18 cellular contexts compared by ENCODE assay signal in genomic region chr13:34369925-34370324, GRCh38.
DNase-seq lines count a peak whose midpoint lies in the region; ATAC-seq, FAIRE-seq and TF ChIP-seq lines count a peak whose summit lies in the region.
"Had no signal": no experiment of that assay in that cellular context is flagged by ENCODE, and none has a peak within 500 bp of the region (broad histone marks: within the 10 kb centered on the region; RNA-seq: fewer than 3 reads in every experiment).

No MANE protein-coding gene starts in this region.

- no peaks in the 10 kb centered on the region for H3K27me3 ChIP-seq in esophagus muscularis mucosa

- TF ChIP-seq POLR2A in A549 (IDR thresholded peaks at IDR 0.05; ENCODE audit: low read length) = no peak
- TF ChIP-seq POLR2A in esophagus muscularis mucosa (IDR thresholded peaks at IDR 0.05; ENCODE audit: low read depth) = no peak

- no peak overlapping the region for H3K4me3 Mint-ChIP-seq in activated naive CD4-positive, alpha-beta T cell treated with anti-CD3 and anti-CD28 coated beads, Interleukin-2, amount 10 ng/mL, durations not matched to agents 7 days and 5 days
- H3K4me3 Mint-ChIP-seq: CD14-positive monocyte; CD8-positive, alpha-beta T cell had no signal

- H3K27ac ChIP-seq in A549 = peak overlapping the region; percentile 93 to 99
- no peak overlapping the region for H3K27ac ChIP-seq in esophagus muscularis mucosa (replicated peaks in 1 of 4)
- H3K27ac ChIP-seq: HL-60 had no signal

- no peak for ATAC-seq in A549
- ATAC-seq: CD8-positive, alpha-beta T cell; GM12878 had no signal

- no peaks in the 10 kb centered on the region for H3K36me3 ChIP-seq in esophagus muscularis mucosa

- H3K4me1 ChIP-seq in A549 = peaks cover 34% of the 10 kb centered on the region
- no peaks in the 10 kb centered on the region for H3K4me1 ChIP-seq in esophagus muscularis mucosa

- no peaks in the 10 kb centered on the region for H3K4me1 Mint-ChIP-seq in activated naive CD4-positive, alpha-beta T cell treated with anti-CD3 and anti-CD28 coated beads, Interleukin-2, amount 10 ng/mL, durations not matched to agents 7 days and 5 days
- H3K4me1 Mint-ChIP-seq: CD14-positive monocyte had no signal

- no peak for TF ChIP-seq RAD21 in A549 (conservative IDR thresholded peaks at IDR 0.05 in 1 of 2, IDR thresholded peaks at IDR 0.05 in 1 of 2)

- CTCF ChIA-PET in A549 (lab: Yijun Ruan, JAX) = no interaction called here
- CTCF ChIA-PET in activated naive CD4-positive, alpha-beta T cell treated with anti-CD3 and anti-CD28 coated beads, Interleukin-2, amount 10 ng/mL, durations not matched to agents 7 days and 5 days (lab: Charles Lee) = no interaction called here

- no peak for FAIRE-seq in A549 (lab: Jason Lieb, UNC)
- FAIRE-seq: D721Med, GM12878, GM18507 had no signal

- peaks cover 3% of the 10 kb centered on the region for H3K9me3 Mint-ChIP-seq in activated naive CD4-positive, alpha-beta T cell treated with anti-CD3 and anti-CD28 coated beads, Interleukin-2, amount 10 ng/mL, durations not matched to agents 7 days and 5 days
- H3K9me3 Mint-ChIP-seq: CD8-positive, alpha-beta T cell had no signal

- H3K9me3 ChIP-seq in A549 (peaks cover 16% of the 10 kb centered on the region), esophagus muscularis mucosa (peaks cover 0 to 5% (median 0%) of the 10 kb centered on the region in 4 donors)

- intact Hi-C loops in esophagus muscularis mucosa (cut with DNase I) = no loop called here

- H3K4me3 ChIP-seq in A549 (no peak overlapping the region), esophagus muscularis mucosa (no peak overlapping the region)
- H3K4me3 ChIP-seq: GM12878 had no signal

- POLR2A ChIA-PET in A549 (lab: Yijun Ruan, JAX) = no interaction called here

- TF ChIP-seq CTCF in A549 (IDR thresholded peaks at IDR 0.05) (no peak), esophagus muscularis mucosa (IDR thresholded peaks at IDR 0.05) (no peak)

- no peak overlapping the region for H3K27ac Mint-ChIP-seq in activated naive CD4-positive, alpha-beta T cell treated with anti-CD3 and anti-CD28 coated beads, Interleukin-2, amount 10 ng/mL, durations not matched to agents 7 days and 5 days
- H3K27ac Mint-ChIP-seq: CD14-positive monocyte; CD8-positive, alpha-beta T cell had no signal

- no peak for DNase-seq in A549 (ENCODE audit: low read depth in 1 of 2, low spot score in 1 of 2)
- peak; percentile 9 for DNase-seq in GM03348 (ENCODE audit: low spot score)
- peak; percentile 52 for DNase-seq in RPMI7951 (ENCODE audit: low read depth)
- DNase-seq in esophagus muscularis mucosa (ENCODE audit: extremely low spot score) = peak; percentile 7
- DNase-seq in activated naive CD4-positive, alpha-beta T cell treated with anti-CD3 and anti-CD28 coated beads, Interleukin-2, amount 10 ng/mL, durations not matched to agents 7 days and 5 days = no peak
- DNase-seq in activated effector memory CD4-positive, alpha-beta T cell treated with anti-CD3 and anti-CD28 coated beads, Interleukin-2, amount 50 U/mL, for 16 hours = no peak
- no peak for DNase-seq in OCI-M2 (lab: John Stamatoyannopoulos, UW; ENCODE audit: unreplicated experiment)
- DNase-seq: 8988T; CD8-positive, alpha-beta T cell; COR-L47; DMS153; DMS79 treated with DMSO at 0.1 percent for 48 hours; HCEC 1CT had no signal

- H3K27me3 Mint-ChIP-seq in activated naive CD4-positive, alpha-beta T cell treated with anti-CD3 and anti-CD28 coated beads, Interleukin-2, amount 10 ng/mL, durations not matched to agents 7 days and 5 days = no peaks in the 10 kb centered on the region

- WGBS in A549 (ENCODE audit: missing lambda C conversion rate) = 4% methylated on average over 1 of the region's 1 CpG
- 67% methylated on average over 1 of the region's 1 CpG for WGBS in esophagus muscularis mucosa

- no peaks in the 10 kb centered on the region for H3K36me3 Mint-ChIP-seq in activated naive CD4-positive, alpha-beta T cell treated with anti-CD3 and anti-CD28 coated beads, Interleukin-2, amount 10 ng/mL, durations not matched to agents 7 days and 5 days
- H3K36me3 Mint-ChIP-seq: CD14-positive monocyte; CD8-positive, alpha-beta T cell had no signal

- no peak for TF ChIP-seq EP300 in A549 (IDR thresholded peaks at IDR 0.05)
- TF ChIP-seq EP300 in esophagus muscularis mucosa (IDR thresholded peaks at IDR 0.05) = no peak

- H3K4me2 ChIP-seq in A549 = no peak overlapping the region

TF ChIP-seq in A549, 52 proteins besides CTCF, POLR2A, EP300 and RAD21:
- no peak for TF ChIP-seq REST (IDR thresholded peaks at IDR 0.05)

Comparison
In these comparisons a context has a peak if more than half of its experiments do, and no peak if none do; other contexts are left out.
1. DNase-seq: peak in GM03348 (single experiment), RPMI7951 (single experiment) and esophagus muscularis mucosa (single experiment); none in A549 (0 of 2), activated naive CD4-positive, alpha-beta T cell treated with anti-CD3 and anti-CD28 coated beads, Interleukin-2, amount 10 ng/mL, durations not matched to agents 7 days and 5 days (single experiment), activated effector memory CD4-positive, alpha-beta T cell treated with anti-CD3 and anti-CD28 coated beads, Interleukin-2, amount 50 U/mL, for 16 hours (single experiment) and OCI-M2 (single experiment).
2. H3K27ac ChIP-seq: peak in A549 (2 of 2); none in esophagus muscularis mucosa (0 of 4).